ENCODE assay signal across 8 cellular contexts in genomic region chr11:64854534-64855502, GRCh38. TPM values are rescaled to one million over a fixed set of nuclear protein-coding genes. Genes with fewer than 3 reads are reported as not detected.
DNase-seq lines count a peak whose midpoint lies in the region; ATAC-seq, FAIRE-seq and TF ChIP-seq lines count a peak whose summit lies in the region.

No MANE protein-coding gene starts in this region.

- TF ChIP-seq EP300 in SK-N-SH (IDR thresholded peaks at IDR 0.05; ENCODE audit: borderline replicate concordance in 1 of 2, low read depth in 1 of 2, low read length in 1 of 2): peak in 1 of 2 experiments; percentile 96; a peak in 2 of 4 replicates

- 77% methylated on average over 17 of the region's 45 CpGs for WGBS in SK-N-SH (ENCODE audit: low lambda C conversion rate)
- 79% methylated on average over 32 of the region's 45 CpGs for WGBS in right lobe of liver (ENCODE audit: insufficient coverage, low coverage, low lambda C conversion rate, missing lambda C conversion rate)

- ATAC-seq in right lobe of liver (peak; percentile 34 to 77 (median 52)), HG02642 (IDR thresholded peaks at IDR 0.05; ENCODE audit: poor library complexity, unreplicated experiment) (no peak), HG03196 (IDR thresholded peaks at IDR 0.05; ENCODE audit: unreplicated experiment) (no peak)

- H3K4me1 ChIP-seq in SK-N-SH (ENCODE audit: control insufficient read depth in 1 of 2, insufficient read depth in 2 of 2, low read depth in 1 of 2, low read length in 1 of 2): peaks cover 11 to 28% of the 10 kb centered on the region in 2 experiments; a peak in 3 of 4 replicates
- peaks cover 2 to 16% (median 6%) of the 10 kb centered on the region in 4 donors for H3K4me1 ChIP-seq in right lobe of liver

- TF ChIP-seq CTCF in SK-N-SH (IDR thresholded peaks at IDR 0.05) (no peak), right lobe of liver (IDR thresholded peaks at IDR 0.05) (no peak)

- no peaks in the 10 kb centered on the region for H3K9me3 ChIP-seq in SK-N-SH
- H3K9me3 ChIP-seq in right lobe of liver: no peaks in the 10 kb centered on the region

- peaks cover 23% of the 10 kb centered on the region; the same call in 1 of the 2 replicates for H3K79me2 ChIP-seq in SK-N-SH (ENCODE audit: insufficient read depth)

- TF ChIP-seq RAD21 in SK-N-SH (IDR thresholded peaks at IDR 0.05; ENCODE audit: low read length): no peak

- no peaks in the 10 kb centered on the region for H3K9me2 ChIP-seq in SK-N-SH

- H3K4me3 ChIP-seq in SK-N-SH (ENCODE audit: low read depth in 2 of 2, low read length in 1 of 2) (no peak overlapping the region), right lobe of liver (no peak overlapping the region)

- H3F3A ChIP-seq in SK-N-SH (replicated peaks; ENCODE audit: insufficient read depth): peaks cover 6% of the 10 kb centered on the region

- no peaks in the 10 kb centered on the region for H4K20me1 ChIP-seq in SK-N-SH (ENCODE audit: insufficient read depth)

- H3K4me2 ChIP-seq in SK-N-SH: peak overlapping the region; percentile 66

- CTCF ChIA-PET in SK-N-SH (lab: Yijun Ruan, JAX): interaction anchor here (1.2 to 2.4 kb wide), 3 partner anchors 33 to 70 kb away, joined by 4 to 11 read pairs (median 5); partner anchors contain the start of gene PPP2R5B

- H3K27me3 ChIP-seq in SK-N-SH (ENCODE audit: insufficient read depth): no peaks in the 10 kb centered on the region
- no peaks in the 10 kb centered on the region for H3K27me3 ChIP-seq in right lobe of liver

- H2AFZ ChIP-seq in SK-N-SH (ENCODE audit: low read depth): no peak overlapping the region

- H3K27ac ChIP-seq in SK-N-SH (ENCODE audit: low read depth in 2 of 2, low read length in 1 of 2) (peak overlapping the region; percentile 19 to 80; a peak in 3 of 4 replicates), right lobe of liver (peak overlapping the region in 1 of 3 donors; percentile 31), substantia nigra (ENCODE audit: low read depth, low read length, poor library complexity, severe bottlenecking) (peak overlapping the region; percentile 38)

- H3K9ac ChIP-seq in SK-N-SH: peak overlapping the region; percentile 10; the same call in 1 of the 2 replicates

- no peak for TF ChIP-seq POLR2A in H54 (IDR thresholded peaks at IDR 0.05; ENCODE audit: low read depth, low read length)
- no peak for TF ChIP-seq POLR2A in right lobe of liver (IDR thresholded peaks at IDR 0.05)

- peak; percentile 95 for DNase-seq in H54 (ENCODE audit: insufficient read length, low spot score)
- DNase-seq in SK-N-SH: no peak
- peak; percentile 78 for DNase-seq in cerebellum (ENCODE audit: low spot score)
- DNase-seq in right lobe of liver: peak in 1 of 3 donors; percentile 80
- peak in 6 of 49 donors; percentile 18 to 72 (median 50) for DNase-seq in substantia nigra (lab: John Stamatoyannopoulos, UW)
- DNase-seq in DMS79 (lab: John Stamatoyannopoulos, UW): no peak

- intact Hi-C loops in right lobe of liver (cut with DNase I): loop anchor here in 1 of 2 donors (5.0 kb wide), 1 partner anchor 42 kb away; no protein-coding TSS in a partner anchor

- peaks cover 7 to 27% of the 10 kb centered on the region in 2 experiments for H3K36me3 ChIP-seq in SK-N-SH (replicated peaks in 1 of 2; ENCODE audit: control insufficient read depth in 1 of 2, insufficient read depth in 2 of 2, low read length in 1 of 2)
- peaks cover 0 to 16% (median 0%) of the 10 kb centered on the region in 4 donors for H3K36me3 ChIP-seq in right lobe of liver

- POLR2A ChIA-PET in SK-N-SH (lab: Yijun Ruan, JAX): interaction anchor here (2.4 kb wide), 1 partner anchor 24 kb away, joined by 8 read pairs; the partner anchor contains the start of gene EHD1

- no peak for FAIRE-seq in H54 (lab: Jason Lieb, UNC)

TF ChIP-seq in SK-N-SH, 30 proteins besides CTCF, POLR2A, EP300 and RAD21 (continues in another document):
- TF ChIP-seq EZH2phosphoT487 (IDR thresholded peaks at IDR 0.05; ENCODE audit: borderline replicate concordance, low read depth) (no peak), CHD2 (IDR thresholded peaks at IDR 0.05; ENCODE audit: low read length, partially characterized antibody) (no peak), MAX (IDR thresholded peaks at IDR 0.05; ENCODE audit: low read depth) (peak; percentile 91), SMC3 (IDR thresholded peaks at IDR 0.05; ENCODE audit: low read depth, low read length) (no peak), RXRA (IDR thresholded peaks at IDR 0.05; ENCODE audit: borderline replicate concordance, low read depth) (peak; percentile 98), POLR2AphosphoS5 (IDR thresholded peaks at IDR 0.05; ENCODE audit: low read depth, low read length) (peak; percentile 89; the same call in 1 of the 2 replicates), MEF2A (IDR thresholded peaks at IDR 0.05; ENCODE audit: borderline replicate concordance, low read depth) (no peak; the same call in 1 of the 2 replicates), TEAD4 (IDR thresholded peaks at IDR 0.05; ENCODE audit: borderline replicate concordance, insufficient read depth) (peak; percentile 99), MXI1 (IDR thresholded peaks at IDR 0.05; ENCODE audit: low read depth, low read length) (no peak), REST (IDR thresholded peaks at IDR 0.05; ENCODE audit: low read depth, low read length) (peak; percentile 58; the same call in 1 of the 2 replicates), IRF3 (IDR thresholded peaks at IDR 0.05; ENCODE audit: low read depth, low read length) (no peak), YY1 (IDR thresholded peaks at IDR 0.05; ENCODE audit: low read depth) (peak; percentile 11; the same call in 1 of the 2 replicates), PBX3 (IDR thresholded peaks at IDR 0.05) (peak; percentile 89), FOXJ3 (CRISPR knock-in tag; IDR thresholded peaks at IDR 0.05) (no peak)

RNA-seq across cellular contexts. Expression of gene CDC42BPG, which starts 10.4 kb away (rescaled TPM):
- 0.33 and 0.42 TPM in 2 replicates for polyA plus RNA-seq in SK-N-SH (2012; rRNA removed)
- 0.15 and 0.25 TPM in 2 replicates for polyA plus RNA-seq in SK-N-SH (2012; cell fraction: cytosol; rRNA removed)
- 1.00 and 1.3 TPM in 2 replicates for polyA plus RNA-seq in SK-N-SH (2012; cell fraction: nucleus; rRNA removed)
- total RNA-seq in cerebellum (1.4 TPM), right lobe of liver (1 to 10 TPM in 1 of 6 experiments, under 1 TPM in 5; 0.63 to 1.1 (median 0.99) TPM)

RNA-seq across cellular contexts. Expression of gene EHD1, which starts 23.6 kb away (rescaled TPM):
- polyA plus RNA-seq in SK-N-SH (2012; rRNA removed): 57.6 and 93.3 TPM in 2 replicates
- 34.4 and 51.6 TPM in 2 replicates for polyA plus RNA-seq in SK-N-SH (2012; cell fraction: cytosol; rRNA removed)
- polyA plus RNA-seq in SK-N-SH (2012; cell fraction: nucleus; rRNA removed): 104 and 118 TPM in 2 replicates
- total RNA-seq in cerebellum (34.0 TPM), right lobe of liver (10 to 100 TPM; 18.8 to 36.1 (median 26.3) TPM)

RNA-seq across cellular contexts. Expression of gene MEN1, which starts 44.5 kb away (rescaled TPM):
- polyA plus RNA-seq in SK-N-SH (2012; rRNA removed): 40.7 and 52.9 TPM in 2 replicates
- polyA plus RNA-seq in SK-N-SH (2012; cell fraction: cytosol; rRNA removed): 17.3 and 26.9 TPM in 2 replicates
- polyA plus RNA-seq in SK-N-SH (2012; cell fraction: nucleus; rRNA removed): 101 and 105 TPM in 2 replicates
- total RNA-seq in cerebellum (13.2 TPM), right lobe of liver (10 to 100 TPM; 13.1 to 21.5 (median 17.0) TPM)

RNA-seq across cellular contexts. Expression of gene MAP4K2, which starts 51.8 kb away (rescaled TPM):
- polyA plus RNA-seq in SK-N-SH (2012; rRNA removed): 17.4 and 20.0 TPM in 2 replicates
- 6.5 and 10.8 TPM in 2 replicates for polyA plus RNA-seq in SK-N-SH (2012; cell fraction: cytosol; rRNA removed)
- polyA plus RNA-seq in SK-N-SH (2012; cell fraction: nucleus; rRNA removed): 52.1 and 63.7 TPM in 2 replicates
- total RNA-seq in cerebellum (10.1 TPM), right lobe of liver (10 to 100 TPM in 1 of 6 experiments, 1 to 10 TPM in 5; 3.4 to 14.7 (median 4.8) TPM)

Comparison
In these comparisons a context has a peak if more than half of its experiments do, and no peak if none do; other contexts are left out.
1. DNase-seq: peak in H54 (single experiment) and cerebellum (single experiment); none in SK-N-SH (single experiment) and DMS79 (single experiment).
2. ATAC-seq: peak in right lobe of liver (4 of 4); none in HG02642 (single experiment) and HG03196 (single experiment).